Comparison of ENCODE assay signal across 11 cellular contexts in genomic region chr5:136064510-136064909, GRCh38. TPM values are rescaled to one million over a fixed set of nuclear protein-coding genes. Genes with fewer than 3 reads are reported as not detected.
DNase-seq lines count a peak whose midpoint lies in the region; ATAC-seq and TF ChIP-seq lines count a peak whose summit lies in the region.
"Had no signal": no experiment of that assay in that cellular context is flagged by ENCODE, and none has a peak within 500 bp of the region (broad histone marks: within the 10 kb centered on the region; RNA-seq: fewer than 3 reads in every experiment).

No MANE protein-coding gene starts in this region.

- intact Hi-C loops in cardiac septum (cut with DNase I): loop anchor here (5.0 kb wide), 1 partner anchor 177 kb away; no protein-coding TSS in a partner anchor
- intact Hi-C loops in Right ventricle myocardium inferior (cut with DNase I): loop anchor here (5.0 kb wide), 1 partner anchor 87 kb away; no protein-coding TSS in a partner anchor

- H3K4me1 ChIP-seq in RWPE2 (ENCODE audit: insufficient read depth, poor library complexity, severe bottlenecking) (no peaks in the 10 kb centered on the region), foreskin keratinocyte (no peaks in the 10 kb centered on the region)

- H3K9me3 Mint-ChIP-seq in natural killer cell treated with Interleukin-12 subunit alpha and Interleukin-12 subunit beta and Interleukin-15 and Interleukin-18, amount 100 ng/mL, for 72 hours: no peaks in the 10 kb centered on the region
- no peaks in the 10 kb centered on the region for H3K9me3 Mint-ChIP-seq in T-helper 2 cell treated with Interferon-gamma antibody and Interleukin-4, amounts not matched to agents 5 μg/mL and 100 μg/mL, for 36 hours
- H3K9me3 Mint-ChIP-seq: activated CD4-positive, alpha-beta memory T cell treated with anti-CD3 and anti-CD28 coated beads, Interleukin-2, amount 10 ng/mL, durations not matched to agents 7 days and 5 days; activated naive CD8-positive, alpha-beta T cell treated with anti-CD3 and anti-CD28 coated beads, Interleukin-2, amount 10 ng/mL, durations not matched to agents 7 days and 5 days had no signal

- ATAC-seq in Right ventricle myocardium inferior: no peak
- peak; percentile 10; the same call in 2 of the 3 replicates for ATAC-seq in RWPE2 (ENCODE audit: low read depth)
- ATAC-seq in foreskin keratinocyte: no peak
- ATAC-seq in natural killer cell treated with Interleukin-12 subunit alpha and Interleukin-12 subunit beta and Interleukin-15 and Interleukin-18, amount 100 ng/mL, for 72 hours: no peak
- no peak for ATAC-seq in HG03135 (IDR thresholded peaks at IDR 0.05; ENCODE audit: unreplicated experiment)

- H3K36me3 ChIP-seq in RWPE2 (ENCODE audit: low read depth): peaks cover 57% of the 10 kb centered on the region

- no peaks in the 10 kb centered on the region for H3K4me1 Mint-ChIP-seq in natural killer cell treated with Interleukin-12 subunit alpha and Interleukin-12 subunit beta and Interleukin-15 and Interleukin-18, amount 100 ng/mL, for 72 hours (ENCODE audit: low read depth in 2 of 2)
- no peaks in the 10 kb centered on the region for H3K4me1 Mint-ChIP-seq in T-helper 2 cell treated with Interferon-gamma antibody and Interleukin-4, amounts not matched to agents 5 μg/mL and 100 μg/mL, for 36 hours (ENCODE audit: low read depth)
- H3K4me1 Mint-ChIP-seq: activated CD4-positive, alpha-beta memory T cell treated with anti-CD3 and anti-CD28 coated beads, Interleukin-2, amount 10 ng/mL, durations not matched to agents 7 days and 5 days; activated naive CD8-positive, alpha-beta T cell treated with anti-CD3 and anti-CD28 coated beads, Interleukin-2, amount 10 ng/mL, durations not matched to agents 7 days and 5 days had no signal

- H3K27ac ChIP-seq in RWPE2 (ENCODE audit: poor library complexity, severe bottlenecking) (no peak overlapping the region), foreskin keratinocyte (no peak overlapping the region)

- no peak overlapping the region for H3K27ac Mint-ChIP-seq in natural killer cell treated with Interleukin-12 subunit alpha and Interleukin-12 subunit beta and Interleukin-15 and Interleukin-18, amount 100 ng/mL, for 72 hours
- H3K27ac Mint-ChIP-seq in T-helper 2 cell treated with Interferon-gamma antibody and Interleukin-4, amounts not matched to agents 5 μg/mL and 100 μg/mL, for 36 hours: no peak overlapping the region
- H3K27ac Mint-ChIP-seq: activated CD4-positive, alpha-beta memory T cell treated with anti-CD3 and anti-CD28 coated beads, Interleukin-2, amount 10 ng/mL, durations not matched to agents 7 days and 5 days; activated naive CD8-positive, alpha-beta T cell treated with anti-CD3 and anti-CD28 coated beads, Interleukin-2, amount 10 ng/mL, durations not matched to agents 7 days and 5 days had no signal

- no peak overlapping the region for H3K4me3 ChIP-seq in RWPE2 (ENCODE audit: severe bottlenecking)

- H3K27me3 ChIP-seq in RWPE2 (ENCODE audit: insufficient read depth, poor library complexity, severe bottlenecking): no peaks in the 10 kb centered on the region
- peaks cover 2% of the 10 kb centered on the region for H3K27me3 ChIP-seq in foreskin keratinocyte

- peaks cover 4 to 9% of the 10 kb centered on the region in 2 donors for H3K27me3 Mint-ChIP-seq in natural killer cell treated with Interleukin-12 subunit alpha and Interleukin-12 subunit beta and Interleukin-15 and Interleukin-18, amount 100 ng/mL, for 72 hours
- peaks cover 22% of the 10 kb centered on the region for H3K27me3 Mint-ChIP-seq in T-helper 2 cell treated with Interferon-gamma antibody and Interleukin-4, amounts not matched to agents 5 μg/mL and 100 μg/mL, for 36 hours (ENCODE audit: low read depth)

- no peaks in the 10 kb centered on the region for H3K9me3 ChIP-seq in RWPE2 (ENCODE audit: severe bottlenecking)

- no peak overlapping the region for H3K4me3 Mint-ChIP-seq in natural killer cell treated with Interleukin-12 subunit alpha and Interleukin-12 subunit beta and Interleukin-15 and Interleukin-18, amount 100 ng/mL, for 72 hours
- no peak overlapping the region for H3K4me3 Mint-ChIP-seq in T-helper 2 cell treated with Interferon-gamma antibody and Interleukin-4, amounts not matched to agents 5 μg/mL and 100 μg/mL, for 36 hours
- H3K4me3 Mint-ChIP-seq: activated CD4-positive, alpha-beta memory T cell treated with anti-CD3 and anti-CD28 coated beads, Interleukin-2, amount 10 ng/mL, durations not matched to agents 7 days and 5 days; activated naive CD8-positive, alpha-beta T cell treated with anti-CD3 and anti-CD28 coated beads, Interleukin-2, amount 10 ng/mL, durations not matched to agents 7 days and 5 days had no signal

- H3K36me3 Mint-ChIP-seq in natural killer cell treated with Interleukin-12 subunit alpha and Interleukin-12 subunit beta and Interleukin-15 and Interleukin-18, amount 100 ng/mL, for 72 hours: no peaks in the 10 kb centered on the region
- no peaks in the 10 kb centered on the region for H3K36me3 Mint-ChIP-seq in T-helper 2 cell treated with Interferon-gamma antibody and Interleukin-4, amounts not matched to agents 5 μg/mL and 100 μg/mL, for 36 hours (ENCODE audit: low read depth)
- H3K36me3 Mint-ChIP-seq: activated naive CD8-positive, alpha-beta T cell treated with anti-CD3 and anti-CD28 coated beads, Interleukin-2, amount 10 ng/mL, durations not matched to agents 7 days and 5 days had no signal

- DNase-seq in cardiac septum (ENCODE audit: low spot score): peak; percentile 63
- no peak for DNase-seq in Right ventricle myocardium inferior (ENCODE audit: missing footprints)
- DNase-seq in RWPE2 (ENCODE audit: low spot score): no peak
- no peak for DNase-seq in foreskin keratinocyte
- DNase-seq in stromal cell of bone marrow (ENCODE audit: low read depth): peak; percentile 20
- DNase-seq in natural killer cell treated with Interleukin-12 subunit alpha and Interleukin-12 subunit beta and Interleukin-15 and Interleukin-18, amount 100 ng/mL, for 72 hours (ENCODE audit: low spot score): no peak
- DNase-seq in T-helper 2 cell treated with Interferon-gamma antibody and Interleukin-4, amounts not matched to agents 5 μg/mL and 100 μg/mL, for 36 hours (ENCODE audit: low spot score): no peak
- DNase-seq: activated CD4-positive, alpha-beta memory T cell treated with anti-CD3 and anti-CD28 coated beads, Interleukin-2, amount 10 ng/mL, durations not matched to agents 7 days and 5 days; activated naive CD8-positive, alpha-beta T cell treated with anti-CD3 and anti-CD28 coated beads, Interleukin-2, amount 10 ng/mL, durations not matched to agents 7 days and 5 days; NCI-H510A treated with DMSO at 0.1 percent for 48 hours had no signal

- TF ChIP-seq CTCF in RWPE2 (IDR thresholded peaks at IDR 0.05; ENCODE audit: poor library complexity, severe bottlenecking) (peak; percentile 24), foreskin keratinocyte (conservative IDR thresholded peaks at IDR 0.05) (peak; percentile 38)

RNA-seq across cellular contexts. Expression of gene TGFBI, which starts 35.7 kb away (rescaled TPM):
- total RNA-seq in cardiac septum (46.9 TPM), Right ventricle myocardium inferior (66.5 TPM), foreskin keratinocyte (86.9 and 143 TPM in 2 replicates)
- 77.4 and 131 TPM in 2 replicates for polyA plus RNA-seq in foreskin keratinocyte
- not detected for total RNA-seq in natural killer cell treated with Interleukin-12 subunit alpha and Interleukin-12 subunit beta and Interleukin-15 and Interleukin-18, amount 100 ng/mL, for 72 hours
- total RNA-seq: activated CD4-positive, alpha-beta memory T cell treated with anti-CD3 and anti-CD28 coated beads, Interleukin-2, amount 10 ng/mL, durations not matched to agents 7 days and 5 days had no signal

Comparison
In these comparisons a context has a peak if more than half of its experiments do, and no peak if none do; other contexts are left out.
1. DNase-seq: peak in cardiac septum (single experiment) and stromal cell of bone marrow (single experiment); none in Right ventricle myocardium inferior (single experiment), RWPE2 (single experiment), foreskin keratinocyte (0 of 2), natural killer cell treated with Interleukin-12 subunit alpha and Interleukin-12 subunit beta and Interleukin-15 and Interleukin-18, amount 100 ng/mL, for 72 hours (single experiment) and T-helper 2 cell treated with Interferon-gamma antibody and Interleukin-4, amounts not matched to agents 5 μg/mL and 100 μg/mL, for 36 hours (single experiment).
2. RNA of gene TGFBI, which starts 35.7 kb away (total RNA-seq): 86.9 to 143 TPM in foreskin keratinocyte, 66.5 TPM in Right ventricle myocardium inferior (single experiment) and 46.9 TPM in cardiac septum (single experiment); not detected in natural killer cell treated with Interleukin-12 subunit alpha and Interleukin-12 subunit beta and Interleukin-15 and Interleukin-18, amount 100 ng/mL, for 72 hours; every median in the first group is over 10 times any median in the second.